28 cellular contexts compared by ENCODE assay signal in the genomic region with DNA sequence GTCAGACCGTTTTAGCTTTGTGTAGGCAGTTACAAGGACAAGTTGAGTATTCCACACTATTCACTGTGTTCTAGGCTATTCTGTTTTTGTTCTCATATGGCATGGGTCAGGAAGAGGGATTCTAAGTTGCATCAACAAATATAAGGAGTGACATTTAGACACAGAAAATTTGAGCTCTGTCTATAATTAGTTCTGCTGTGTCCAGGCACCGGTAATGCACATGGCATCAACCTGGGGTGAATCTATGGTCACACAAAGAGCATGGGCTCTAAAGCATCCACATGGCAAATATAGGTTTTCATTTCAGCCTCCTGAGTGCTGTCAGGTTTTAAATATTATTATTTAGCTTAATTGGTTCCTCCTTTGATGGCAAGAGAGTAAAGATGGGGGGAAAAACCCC.
"Had no signal": no experiment of that assay in that cellular context is flagged by ENCODE, and none has a peak within 500 bp of the region (broad histone marks: within the 10 kb centered on the region; RNA-seq: fewer than 3 reads in every experiment).

No MANE protein-coding gene starts in this region.

- H3K4me3 Mint-ChIP-seq: dendritic cell treated with granulocyte-macrophage colony-stimulating factor and Interleukin-4, amounts not matched to agents 40 ng/mL and 50 ng/mL, for 4 days; endodermal cell; naive thymus-derived CD4-positive, alpha-beta T cell; nephron; stimulated activated memory B cell treated with anti-CD40 and anti-IgM and Interleukin-4, amounts not matched to agents 10 μg/mL and 1 μg/mL and 100 μg/mL, for 72 hours; type B pancreatic cell had no signal

- H3K36me3 Mint-ChIP-seq: naive thymus-derived CD4-positive, alpha-beta T cell; type B pancreatic cell had no signal

- H3K4me1 ChIP-seq: colonic mucosa, foreskin keratinocyte, gastroesophageal sphincter, heart left ventricle, prostate gland, spleen, testis, tibial artery had no signal

- H3K27me3 ChIP-seq: colonic mucosa, foreskin keratinocyte, heart left ventricle, hepatocyte, spleen, testis, tibial artery had no signal

- H3K27ac Mint-ChIP-seq: dendritic cell treated with granulocyte-macrophage colony-stimulating factor and Interleukin-4, amounts not matched to agents 40 ng/mL and 50 ng/mL, for 4 days; endodermal cell; naive thymus-derived CD4-positive, alpha-beta T cell; nephron; stimulated activated memory B cell treated with anti-CD40 and anti-IgM and Interleukin-4, amounts not matched to agents 10 μg/mL and 1 μg/mL and 100 μg/mL, for 72 hours; type B pancreatic cell had no signal

- H3K9me3 ChIP-seq: colonic mucosa, gastroesophageal sphincter, heart left ventricle, prostate gland, spleen, testis, tibial artery had no signal

- H3K27me3 Mint-ChIP-seq: dendritic cell treated with granulocyte-macrophage colony-stimulating factor and Interleukin-4, amounts not matched to agents 40 ng/mL and 50 ng/mL, for 4 days; stimulated activated memory B cell treated with anti-CD40 and anti-IgM and Interleukin-4, amounts not matched to agents 10 μg/mL and 1 μg/mL and 100 μg/mL, for 72 hours; type B pancreatic cell had no signal

- H3K9me3 Mint-ChIP-seq: dendritic cell treated with granulocyte-macrophage colony-stimulating factor and Interleukin-4, amounts not matched to agents 40 ng/mL and 50 ng/mL, for 4 days; type B pancreatic cell had no signal

- ATAC-seq: esophagus mucosa; foreskin keratinocyte; gastroesophageal sphincter; heart left ventricle; left lobe of liver; naive thymus-derived CD4-positive, alpha-beta T cell; right cardiac atrium; stimulated activated memory B cell treated with anti-CD40 and anti-IgM and Interleukin-4, amounts not matched to agents 10 μg/mL and 1 μg/mL and 100 μg/mL, for 72 hours; stimulated activated naive CD8-positive, alpha-beta T cell treated with anti-CD3 and anti-CD28 coated beads, Interleukin-15, Interleukin-2, amounts not matched to agents 100 U/mL and 50 U/mL, for 24 hours had no signal

- H3K36me3 ChIP-seq: colonic mucosa, gastroesophageal sphincter, heart left ventricle, prostate gland, spleen, tibial artery had no signal

- H3K4me3 ChIP-seq: colonic mucosa, gastroesophageal sphincter, heart left ventricle, hepatocyte, lung, prostate gland, skin epidermis, spleen, testis, tibial artery had no signal

- H3K79me2 ChIP-seq: hepatocyte had no signal

- DNase-seq: colonic mucosa; effector CD8-positive, alpha-beta T cell; endodermal cell; foreskin keratinocyte; heart left ventricle; kidney; mesenchymal stem cell; midbrain; naive thymus-derived CD4-positive, alpha-beta T cell; right cardiac atrium; spleen; stimulated activated CD4-positive, alpha-beta T cell treated with anti-CD3 and anti-CD28 coated beads, Interleukin-4, amount 100 ng/mL, for 4 hours; stimulated activated naive CD8-positive, alpha-beta T cell treated with anti-CD3 and anti-CD28 coated beads, Interleukin-15, Interleukin-2, amounts not matched to agents 100 U/mL and 50 U/mL, for 24 hours; substantia nigra; testis; tibial artery had no signal

- H3K4me1 Mint-ChIP-seq: naive thymus-derived CD4-positive, alpha-beta T cell; stimulated activated memory B cell treated with anti-CD40 and anti-IgM and Interleukin-4, amounts not matched to agents 10 μg/mL and 1 μg/mL and 100 μg/mL, for 72 hours had no signal

- H3K27ac ChIP-seq: colonic mucosa, epithelial cell of prostate, foreskin keratinocyte, gastroesophageal sphincter, heart left ventricle, hepatocyte, prostate gland, skin epidermis, spleen, testis, tibial artery had no signal
